ENCODE assay signal across 10 cellular contexts in the genomic region with DNA sequence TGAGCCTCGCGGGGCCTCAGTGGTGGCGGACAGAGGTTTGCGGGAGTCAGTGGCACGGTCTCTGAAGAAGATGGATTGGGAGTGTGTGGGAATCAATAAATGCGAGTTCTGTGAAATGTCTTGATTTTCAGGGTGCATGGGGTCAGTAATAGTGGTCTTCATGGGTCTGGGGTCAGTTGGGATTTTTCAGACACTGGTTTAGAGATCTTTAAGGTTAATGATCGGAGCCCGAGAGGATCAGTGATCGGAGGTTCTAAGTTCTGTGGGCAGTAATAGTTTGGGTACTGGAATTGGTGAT. TPM values are rescaled to one million over a fixed set of nuclear protein-coding genes. Genes with fewer than 3 reads are reported as not detected.
DNase-seq lines count a peak whose midpoint lies in the region; ATAC-seq and TF ChIP-seq lines count a peak whose summit lies in the region.
"Had no signal": no experiment of that assay in that cellular context is flagged by ENCODE, and none has a peak within 500 bp of the region (broad histone marks: within the 10 kb centered on the region; RNA-seq: fewer than 3 reads in every experiment).

No MANE protein-coding gene starts in this region.

- TF ChIP-seq CTCF in breast epithelium (IDR thresholded peaks at IDR 0.05) (no peak), MCF 10A (IDR thresholded peaks at IDR 0.05; ENCODE audit: unreplicated experiment) (no peak), dorsolateral prefrontal cortex (IDR thresholded peaks at IDR 0.05 in 54 of 56, conservative IDR thresholded peaks at IDR 0.05 in 2 of 56; ENCODE audit: low read depth in 1 of 56, partially characterized antibody in 56 of 56) (no peak), mucosa of descending colon (IDR thresholded peaks at IDR 0.05) (no peak), upper lobe of right lung (IDR thresholded peaks at IDR 0.05) (no peak)

- H3K36me3 ChIP-seq in breast epithelium: no peaks in the 10 kb centered on the region
- H3K36me3 ChIP-seq in mucosa of descending colon (ENCODE audit: low read depth): no peaks in the 10 kb centered on the region
- no peaks in the 10 kb centered on the region for H3K36me3 ChIP-seq in upper lobe of right lung

- POLR2A ChIA-PET in MCF 10A (lab: Yijun Ruan, JAX): no interaction called here

- DNase-seq in breast epithelium (ENCODE audit: low spot score in 2 of 2) (no peak), MCF 10A (ENCODE audit: unreplicated experiment) (no peak), dorsolateral prefrontal cortex (no peak), mucosa of descending colon (no peak), upper lobe of right lung (no peak), H4 (ENCODE audit: low spot score) (no peak)
- no peak for DNase-seq in stimulated activated CD8-positive, alpha-beta memory T cell treated with anti-CD3 and anti-CD28 coated beads, Interleukin-4, amount 100 ng/mL, for 48 hours
- DNase-seq in effector memory CD8-positive, alpha-beta T cell: no peak

- no peak overlapping the region for H3K27ac Mint-ChIP-seq in MCF 10A (ENCODE audit: low read depth, unreplicated experiment)
- no peak overlapping the region for H3K27ac Mint-ChIP-seq in effector memory CD8-positive, alpha-beta T cell
- H3K27ac Mint-ChIP-seq: T-cell had no signal

- H3K27ac ChIP-seq in breast epithelium (peak overlapping the region; percentile 93 to 98), dorsolateral prefrontal cortex (peak overlapping the region; percentile 89 to 99 (median 97)), upper lobe of right lung (peak overlapping the region; percentile 93)
- H3K27ac ChIP-seq: A549 had no signal

- no peak for TF ChIP-seq POLR2A in breast epithelium (IDR thresholded peaks at IDR 0.05)

- no peak for ATAC-seq in mucosa of descending colon
- no peak for ATAC-seq in upper lobe of right lung
- no peak for ATAC-seq in effector memory CD8-positive, alpha-beta T cell (replicated peaks)

- H3K27me3 ChIP-seq in breast epithelium: no peaks in the 10 kb centered on the region
- H3K27me3 ChIP-seq in dorsolateral prefrontal cortex: no peaks in the 10 kb centered on the region
- H3K27me3 ChIP-seq in upper lobe of right lung: no peaks in the 10 kb centered on the region

- no peaks in the 10 kb centered on the region for H3K27me3 Mint-ChIP-seq in MCF 10A (ENCODE audit: insufficient read depth, unreplicated experiment)
- no peaks in the 10 kb centered on the region for H3K27me3 Mint-ChIP-seq in effector memory CD8-positive, alpha-beta T cell
- H3K27me3 Mint-ChIP-seq: T-cell had no signal

- intact Hi-C loops in breast epithelium (cut with DNase I; ENCODE audit: low total_unique reads): no loop called here
- intact Hi-C loops in MCF 10A (cut with micrococcal nuclease): no loop called here
- intact Hi-C loops in dorsolateral prefrontal cortex (cut with DNase I): loop anchor here (2.0 to 5.0 kb wide), 3 partner anchors 40 to 136 kb away; partner anchors contain the start of genes ZNF569 (in 2 of the 2), ZNF527 (in 1 of the 2) and ZNF570 (in 1 of the 2)
- intact Hi-C loops in mucosa of descending colon (cut with DNase I, micrococcal nuclease): no loop called here
- intact Hi-C loops in upper lobe of right lung (cut with DNase I): no loop called here

- H3K4me1 ChIP-seq in breast epithelium: no peaks in the 10 kb centered on the region
- H3K4me1 ChIP-seq in mucosa of descending colon (ENCODE audit: low read depth): peaks cover 4% of the 10 kb centered on the region
- no peaks in the 10 kb centered on the region for H3K4me1 ChIP-seq in upper lobe of right lung
- H3K4me1 ChIP-seq: A549 had no signal

- H3K4me3 Mint-ChIP-seq in MCF 10A (ENCODE audit: unreplicated experiment): no peak overlapping the region
- H3K4me3 Mint-ChIP-seq in effector memory CD8-positive, alpha-beta T cell: no peak overlapping the region
- H3K4me3 Mint-ChIP-seq: T-cell had no signal

- H3K36me3 Mint-ChIP-seq in MCF 10A (ENCODE audit: insufficient read depth, unreplicated experiment): no peaks in the 10 kb centered on the region
- H3K36me3 Mint-ChIP-seq in effector memory CD8-positive, alpha-beta T cell (ENCODE audit: insufficient read depth): peaks cover 5% of the 10 kb centered on the region

- no peaks in the 10 kb centered on the region for H3K4me1 Mint-ChIP-seq in MCF 10A (ENCODE audit: insufficient read depth, unreplicated experiment)
- no peaks in the 10 kb centered on the region for H3K4me1 Mint-ChIP-seq in effector memory CD8-positive, alpha-beta T cell (ENCODE audit: low read depth in 2 of 2)
- H3K4me1 Mint-ChIP-seq: T-cell had no signal

- CTCF ChIA-PET in MCF 10A (lab: Yijun Ruan, JAX): no interaction called here

- peaks cover 19% of the 10 kb centered on the region for H3K9me3 Mint-ChIP-seq in MCF 10A (ENCODE audit: unreplicated experiment)
- H3K9me3 Mint-ChIP-seq in effector memory CD8-positive, alpha-beta T cell: peaks cover 4 to 8% of the 10 kb centered on the region in 2 donors

- H3K9me3 ChIP-seq in breast epithelium: peaks cover 0 to 14% of the 10 kb centered on the region in 2 donors
- H3K9me3 ChIP-seq in mucosa of descending colon: peaks cover 17% of the 10 kb centered on the region
- H3K9me3 ChIP-seq in upper lobe of right lung: no peaks in the 10 kb centered on the region

- no TSS peak for BruUV-seq in MCF 10A (replicated peaks; lab: Mats Ljungman, UMichigan)

- H3K4me3 ChIP-seq in breast epithelium (peak overlapping the region; percentile 50 to 96 (median 60)), dorsolateral prefrontal cortex (peak overlapping the region; percentile 66 to 95 (median 84)), mucosa of descending colon (peak overlapping the region; percentile 47), upper lobe of right lung (peak overlapping the region; percentile 67)

RNA-seq across cellular contexts. Expression of gene ZNF793, which starts 0.4 kb away (rescaled TPM):
- total RNA-seq in breast epithelium: 10 to 100 TPM in 1 of 3 donors, 1 to 10 TPM in 2; 1.3 to 10.2 (median 7.2) TPM
- not detected in 2 replicates for total RNA-seq in MCF 10A (2022)
- total RNA-seq in dorsolateral prefrontal cortex: 10 to 100 TPM; 15.9 to 32.1 (median 22.9) TPM
- total RNA-seq in mucosa of descending colon: 1 to 10 TPM; 3.8 to 6.6 (median 6.0) TPM
- total RNA-seq in upper lobe of right lung: 4.2 TPM
- total RNA-seq in H4 (2014; rRNA removed; shearing (Covaris generic)): 2.6 and 3.3 TPM in 2 replicates

RNA-seq across cellular contexts. Expression of gene ZNF570, which starts 38.0 kb away (rescaled TPM):
- 10 to 100 TPM in 2 of 3 donors, 1 to 10 TPM in 1; 4.5 to 10.8 (median 10.2) TPM for total RNA-seq in breast epithelium
- 0.96 and 1.4 TPM in 2 replicates for total RNA-seq in MCF 10A (2022)
- total RNA-seq in dorsolateral prefrontal cortex: 10 to 100 TPM in 103 of 120 experiments, 1 to 10 TPM in 17; 7.8 to 19.9 (median 11.8) TPM
- 1 to 10 TPM; 2.9 to 7.8 (median 3.7) TPM for total RNA-seq in mucosa of descending colon
- total RNA-seq in upper lobe of right lung: 4.4 TPM
- 4.1 and 11.6 TPM in 2 replicates for total RNA-seq in H4 (2014; rRNA removed; shearing (Covaris generic))

RNA-seq across cellular contexts. Expression of gene ZNF569, which starts 39.9 kb away (rescaled TPM):
- total RNA-seq in breast epithelium: 1 to 10 TPM; 6.9 to 9.1 (median 8.2) TPM
- total RNA-seq in MCF 10A (2022): 3.4 and 3.9 TPM in 2 replicates
- 10 to 100 TPM in 109 of 120 experiments, 1 to 10 TPM in 11; 8.0 to 18.7 (median 13.3) TPM for total RNA-seq in dorsolateral prefrontal cortex
- total RNA-seq in mucosa of descending colon: 1 to 10 TPM; 1.8 to 6.3 (median 2.1) TPM
- total RNA-seq in upper lobe of right lung: 5.2 TPM
- total RNA-seq in H4 (2014; rRNA removed; shearing (Covaris generic)): 5.7 TPM in 2 replicates

Comparison
In these comparisons a context has a peak if more than half of its experiments do, and no peak if none do; other contexts are left out.
1. intact Hi-C loops: an anchor here in dorsolateral prefrontal cortex (2.0 to 5.0 kb wide); none called in breast epithelium, MCF 10A, mucosa of descending colon and upper lobe of right lung.